In genomic region chr22:31625661-31626426, GRCh38 we compare ENCODE assay signal across 9 cellular contexts. TPM values are rescaled to one million over a fixed set of nuclear protein-coding genes. Genes with fewer than 3 reads are reported as not detected.
DNase-seq lines count a peak whose midpoint lies in the region; ATAC-seq and TF ChIP-seq lines count a peak whose summit lies in the region.
"Had no signal": no experiment of that assay in that cellular context is flagged by ENCODE, and none has a peak within 500 bp of the region (broad histone marks: within the 10 kb centered on the region; RNA-seq: fewer than 3 reads in every experiment).

No MANE protein-coding gene starts in this region.

- TF ChIP-seq POLR2A in right lobe of liver (IDR thresholded peaks at IDR 0.05) (no peak), suprapubic skin (IDR thresholded peaks at IDR 0.05) (no peak)

- WGBS in right lobe of liver (ENCODE audit: insufficient coverage, low coverage, low lambda C conversion rate, missing lambda C conversion rate): 61% methylated on average over 18 of the region's 31 CpGs
- 44% methylated on average over 5 of the region's 31 CpGs for WGBS in suprapubic skin

- H3K9me3 ChIP-seq in right lobe of liver: no peaks in the 10 kb centered on the region
- no peaks in the 10 kb centered on the region for H3K9me3 ChIP-seq in suprapubic skin

- H3K4me1 ChIP-seq in right lobe of liver (peaks cover 0 to 25% (median 2%) of the 10 kb centered on the region in 4 donors), suprapubic skin (peaks cover 63% of the 10 kb centered on the region)

- H3K27ac Mint-ChIP-seq in activated CD4-positive, alpha-beta memory T cell treated with anti-CD3 and anti-CD28 coated beads for 36 hours: peak overlapping the region; percentile 33
- H3K27ac Mint-ChIP-seq in activated CD4-positive, alpha-beta memory T cell treated with anti-CD3 and anti-CD28 coated beads, Interleukin-2, amount 10 ng/mL, durations not matched to agents 7 days and 5 days: no peak overlapping the region

- no peak for TF ChIP-seq CTCF in choroid plexus epithelial cell (conservative IDR thresholded peaks at IDR 0.05; ENCODE audit: low read depth, low read length)
- no peak for TF ChIP-seq CTCF in right lobe of liver (IDR thresholded peaks at IDR 0.05)
- no peak for TF ChIP-seq CTCF in suprapubic skin (IDR thresholded peaks at IDR 0.05)

- H3K4me1 Mint-ChIP-seq in activated CD4-positive, alpha-beta memory T cell treated with anti-CD3 and anti-CD28 coated beads for 36 hours (ENCODE audit: low read depth): peaks cover 37% of the 10 kb centered on the region
- peaks cover 32% of the 10 kb centered on the region for H3K4me1 Mint-ChIP-seq in activated CD4-positive, alpha-beta memory T cell treated with anti-CD3 and anti-CD28 coated beads, Interleukin-2, amount 10 ng/mL, durations not matched to agents 7 days and 5 days

- H3K4me3 ChIP-seq in choroid plexus epithelial cell (ENCODE audit: low read depth, low read length): peak overlapping the region; percentile 27
- no peak overlapping the region for H3K4me3 ChIP-seq in right lobe of liver
- H3K4me3 ChIP-seq in suprapubic skin: no peak overlapping the region

- ATAC-seq in right lobe of liver (peak in 3 of 4 donors; percentile 14 to 28 (median 16)), GM18519 (IDR thresholded peaks at IDR 0.05; ENCODE audit: low FRiP score, unreplicated experiment) (no peak)

- H3K9me3 Mint-ChIP-seq in activated CD4-positive, alpha-beta memory T cell treated with anti-CD3 and anti-CD28 coated beads for 36 hours: no peaks in the 10 kb centered on the region
- H3K9me3 Mint-ChIP-seq in activated CD4-positive, alpha-beta memory T cell treated with anti-CD3 and anti-CD28 coated beads, Interleukin-2, amount 10 ng/mL, durations not matched to agents 7 days and 5 days: no peaks in the 10 kb centered on the region

- intact Hi-C loops in activated CD4-positive, alpha-beta memory T cell treated with anti-CD3 and anti-CD28 coated beads for 36 hours (cut with micrococcal nuclease): no loop called here
- intact Hi-C loops in right lobe of liver (cut with DNase I): loop anchor here in 1 of 2 donors (10.0 kb wide), 1 partner anchor 61 kb away; no protein-coding TSS in a partner anchor

- H3K27ac ChIP-seq in right lobe of liver: peak overlapping the region in 1 of 3 donors; percentile 27
- peak overlapping the region; percentile 41 for H3K27ac ChIP-seq in suprapubic skin
- H3K27ac ChIP-seq: HL-60 had no signal

- H3K4me3 Mint-ChIP-seq in activated CD4-positive, alpha-beta memory T cell treated with anti-CD3 and anti-CD28 coated beads for 36 hours: no peak overlapping the region
- H3K4me3 Mint-ChIP-seq in activated CD4-positive, alpha-beta memory T cell treated with anti-CD3 and anti-CD28 coated beads, Interleukin-2, amount 10 ng/mL, durations not matched to agents 7 days and 5 days: no peak overlapping the region

- no peaks in the 10 kb centered on the region for H3K27me3 Mint-ChIP-seq in activated CD4-positive, alpha-beta memory T cell treated with anti-CD3 and anti-CD28 coated beads for 36 hours
- no peaks in the 10 kb centered on the region for H3K27me3 Mint-ChIP-seq in activated CD4-positive, alpha-beta memory T cell treated with anti-CD3 and anti-CD28 coated beads, Interleukin-2, amount 10 ng/mL, durations not matched to agents 7 days and 5 days

- POLR2A ChIA-PET in activated CD4-positive, alpha-beta memory T cell treated with anti-CD3 and anti-CD28 coated beads for 36 hours (lab: Charles Lee): no interaction called here
- POLR2A ChIA-PET in activated CD4-positive, alpha-beta memory T cell treated with anti-CD3 and anti-CD28 coated beads, Interleukin-2, amount 10 ng/mL, durations not matched to agents 7 days and 5 days (lab: Charles Lee): interaction anchor here (1.3 kb wide), 1 partner anchor 20 kb away, joined by 3 read pairs; no protein-coding TSS in a partner anchor

- TF ChIP-seq EP300 in suprapubic skin (IDR thresholded peaks at IDR 0.05): no peak

- DNase-seq in activated CD4-positive, alpha-beta memory T cell treated with anti-CD3 and anti-CD28 coated beads for 36 hours: no peak
- DNase-seq in activated CD4-positive, alpha-beta memory T cell treated with anti-CD3 and anti-CD28 coated beads, Interleukin-2, amount 10 ng/mL, durations not matched to agents 7 days and 5 days: no peak
- DNase-seq in choroid plexus epithelial cell (ENCODE audit: low read depth) (peak; percentile 49), right lobe of liver (no peak), suprapubic skin (ENCODE audit: low spot score in 2 of 2) (no peak), HuH-7.5 (ENCODE audit: low spot score) (no peak), HCEC 1CT (no peak)

- H3K27me3 ChIP-seq in right lobe of liver: no peaks in the 10 kb centered on the region
- H3K27me3 ChIP-seq in suprapubic skin: no peaks in the 10 kb centered on the region

- CTCF ChIA-PET in activated CD4-positive, alpha-beta memory T cell treated with anti-CD3 and anti-CD28 coated beads for 36 hours (lab: Charles Lee): no interaction called here
- CTCF ChIA-PET in activated CD4-positive, alpha-beta memory T cell treated with anti-CD3 and anti-CD28 coated beads, Interleukin-2, amount 10 ng/mL, durations not matched to agents 7 days and 5 days (lab: Charles Lee): no interaction called here

- H3K36me3 ChIP-seq in right lobe of liver: peaks cover 0 to 10% (median under 1%) of the 10 kb centered on the region in 4 donors
- peaks cover 12% of the 10 kb centered on the region for H3K36me3 ChIP-seq in suprapubic skin

- H3K36me3 Mint-ChIP-seq in activated CD4-positive, alpha-beta memory T cell treated with anti-CD3 and anti-CD28 coated beads for 36 hours: no peaks in the 10 kb centered on the region
- H3K36me3 Mint-ChIP-seq in activated CD4-positive, alpha-beta memory T cell treated with anti-CD3 and anti-CD28 coated beads, Interleukin-2, amount 10 ng/mL, durations not matched to agents 7 days and 5 days (ENCODE audit: low read depth): peaks cover 3% of the 10 kb centered on the region

RNA-seq across cellular contexts. Expression of gene PISD, which starts 36.2 kb away (rescaled TPM):
- 10 to 100 TPM; 39.4 to 40.2 TPM for total RNA-seq in activated CD4-positive, alpha-beta memory T cell treated with anti-CD3 and anti-CD28 coated beads for 36 hours
- total RNA-seq in activated CD4-positive, alpha-beta memory T cell treated with anti-CD3 and anti-CD28 coated beads, Interleukin-2, amount 10 ng/mL, durations not matched to agents 7 days and 5 days: 10 to 100 TPM; 19.2 to 19.6 TPM
- 10 to 100 TPM; 15.5 to 22.9 (median 18.1) TPM for total RNA-seq in right lobe of liver
- 10 to 100 TPM; 42.5 to 91.7 (median 57.9) TPM for total RNA-seq in suprapubic skin
